In the genomic region with DNA sequence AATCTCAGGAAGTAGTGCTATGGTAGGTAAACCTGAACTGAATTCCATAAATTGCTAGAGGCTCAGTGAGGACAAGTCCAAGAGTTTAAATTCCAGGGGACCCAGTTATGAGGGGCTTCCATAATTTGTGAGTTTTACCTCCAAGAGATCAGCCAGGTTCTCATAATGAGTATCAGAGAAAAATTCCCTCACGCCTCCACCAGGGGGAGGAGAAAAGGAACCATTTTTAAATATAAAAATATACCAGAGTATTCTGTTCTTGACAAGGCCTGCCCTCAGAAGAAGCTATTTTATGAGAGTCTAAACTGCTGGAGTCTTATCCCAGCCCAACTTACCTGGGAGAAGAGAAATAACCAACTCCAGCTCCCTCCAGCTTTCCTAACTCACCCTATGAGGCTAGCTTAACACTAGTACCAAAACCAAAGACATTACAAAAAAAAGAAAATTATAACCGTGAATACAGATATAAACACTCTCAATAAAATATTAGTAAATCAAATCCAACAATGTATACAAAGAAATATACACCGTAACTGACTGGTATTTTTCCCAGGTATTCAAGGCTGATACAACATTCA, we compare ENCODE assay signal across 1 cellular context.
TF ChIP-seq lines count a peak whose summit lies in the region.

No MANE protein-coding gene starts in this region.

TF ChIP-seq in WTC11, 78 proteins besides CTCF, POLR2A, EP300 and RAD21 (continued from another document):
- TF ChIP-seq CREB1 (CRISPR knock-in tag; IDR thresholded peaks at IDR 0.05), result no peak
- TF ChIP-seq, protein P1, sequence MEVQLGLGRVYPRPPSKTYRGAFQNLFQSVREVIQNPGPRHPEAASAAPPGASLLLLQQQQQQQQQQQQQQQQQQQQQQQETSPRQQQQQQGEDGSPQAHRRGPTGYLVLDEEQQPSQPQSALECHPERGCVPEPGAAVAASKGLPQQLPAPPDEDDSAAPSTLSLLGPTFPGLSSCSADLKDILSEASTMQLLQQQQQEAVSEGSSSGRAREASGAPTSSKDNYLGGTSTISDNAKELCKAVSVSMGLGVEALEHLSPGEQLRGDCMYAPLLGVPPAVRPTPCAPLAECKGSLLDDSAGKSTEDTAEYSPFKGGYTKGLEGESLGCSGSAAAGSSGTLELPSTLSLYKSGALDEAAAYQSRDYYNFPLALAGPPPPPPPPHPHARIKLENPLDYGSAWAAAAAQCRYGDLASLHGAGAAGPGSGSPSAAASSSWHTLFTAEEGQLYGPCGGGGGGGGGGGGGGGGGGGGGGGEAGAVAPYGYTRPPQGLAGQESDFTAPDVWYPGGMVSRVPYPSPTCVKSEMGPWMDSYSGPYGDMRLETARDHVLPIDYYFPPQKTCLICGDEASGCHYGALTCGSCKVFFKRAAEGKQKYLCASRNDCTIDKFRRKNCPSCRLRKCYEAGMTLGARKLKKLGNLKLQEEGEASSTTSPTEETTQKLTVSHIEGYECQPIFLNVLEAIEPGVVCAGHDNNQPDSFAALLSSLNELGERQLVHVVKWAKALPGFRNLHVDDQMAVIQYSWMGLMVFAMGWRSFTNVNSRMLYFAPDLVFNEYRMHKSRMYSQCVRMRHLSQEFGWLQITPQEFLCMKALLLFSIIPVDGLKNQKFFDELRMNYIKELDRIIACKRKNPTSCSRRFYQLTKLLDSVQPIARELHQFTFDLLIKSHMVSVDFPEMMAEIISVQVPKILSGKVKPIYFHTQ (CRISPR knock-in tag; IDR thresholded peaks at IDR 0.05), result no peak
